Comparison of ENCODE assay signal across 23 cellular contexts in genomic region chr15:67696087-67696486, GRCh38.
DNase-seq lines count a peak whose midpoint lies in the region; ATAC-seq, FAIRE-seq and TF ChIP-seq lines count a peak whose summit lies in the region.
"Had no signal": no experiment of that assay in that cellular context is flagged by ENCODE, and none has a peak within 500 bp of the region (broad histone marks: within the 10 kb centered on the region; RNA-seq: fewer than 3 reads in every experiment).

No MANE protein-coding gene starts in this region.

- no peaks in the 10 kb centered on the region for H3K4me1 ChIP-seq in K562 (replicated peaks in 1 of 2; ENCODE audit: control insufficient read depth in 2 of 2, insufficient read depth in 2 of 2, low read length in 2 of 2)

- no peak overlapping the region for H3K9ac ChIP-seq in K562 (ENCODE audit: insufficient read depth in 1 of 2, low read depth in 2 of 2, low read length in 2 of 2)
- H3K9ac ChIP-seq: BLaER1 had no signal

- no peak for TF ChIP-seq POLR2A in K562 (conservative IDR thresholded peaks at IDR 0.05)

- no peak overlapping the region for H3K4me3 ChIP-seq in K562
- H3K4me3 ChIP-seq: BLaER1 had no signal

- intact Hi-C loops in K562 (cut with micrococcal nuclease) = no loop called here

- DNase-seq in GM19239 (ENCODE audit: insufficient read length, low spot score) = no peak
- no peak for DNase-seq in HEK293T (ENCODE audit: extremely low spot score)
- DNase-seq in K562 (ENCODE audit: extremely low read depth in 1 of 4, low spot score in 3 of 4) = no peak
- no peak for DNase-seq in GM19238 (ENCODE audit: insufficient read length, low spot score)
- DNase-seq: 8988T; ACHN; BE2C; C1 segment of cervical spinal cord; CD4-positive, alpha-beta memory T cell; CD4-positive, CD25-positive, alpha-beta regulatory T cell; CD8-positive, alpha-beta memory T cell; COR-L47; DMS 273 treated with DMSO at 0.1 percent for 48 hours; DMS153; DMS53; DMS79; DND-41; EL; GDM1 had no signal

- H3K27ac ChIP-seq in K562 (ENCODE audit: extremely low read depth, low read depth, low read length) = no peak overlapping the region
- H3K27ac ChIP-seq: BLaER1 had no signal

- no peaks in the 10 kb centered on the region for H4K20me1 ChIP-seq in K562 (replicated peaks; ENCODE audit: control insufficient read depth, insufficient read depth, low read length)
- H4K20me1 ChIP-seq: BLaER1 had no signal

- no peaks in the 10 kb centered on the region for H3K36me3 ChIP-seq in K562 (ENCODE audit: control insufficient read depth, insufficient read depth, low read length)
- H3K36me3 ChIP-seq: BE2C had no signal

- H3K9me1 ChIP-seq in K562 (ENCODE audit: control insufficient read depth, insufficient read depth, low read length) = no peaks in the 10 kb centered on the region

- no peak for ATAC-seq in K562
- ATAC-seq in esophagus mucosa = no peak

- BruUV-seq in K562 (replicated peaks; lab: Mats Ljungman, UMichigan) = no TSS peak

- in situ Hi-C loops in K562 (cut with MboI) = no loop called here

- CTCF ChIA-PET in HEK293T (lab: Yijun Ruan, JAX) = no interaction called here
- CTCF ChIA-PET in K562 (lab: Yijun Ruan, JAX; ENCODE audit: low intra/inter-chr PET ratio) = no interaction called here

- no peak overlapping the region for H3K4me2 ChIP-seq in K562 (ENCODE audit: insufficient read depth, low read length)
- H3K4me2 ChIP-seq: BLaER1 had no signal

- no peak overlapping the region for H2AFZ ChIP-seq in K562 (ENCODE audit: low read depth, low read length)

- FAIRE-seq in GM19239 (lab: Jason Lieb, UNC) = peak; percentile 18
- FAIRE-seq in K562 (lab: Jason Lieb, UNC) = no peak
- FAIRE-seq: A204.1, GM12891 had no signal

- H3K79me2 ChIP-seq in K562 (ENCODE audit: control insufficient read depth, insufficient read depth, low read length) = no peaks in the 10 kb centered on the region

- H3K9me3 ChIP-seq in K562 (replicated peaks; ENCODE audit: control insufficient read depth, insufficient read depth, low read depth, low read length) = no peaks in the 10 kb centered on the region
- H3K9me3 ChIP-seq: BE2C had no signal

- TF ChIP-seq CTCF in K562 (IDR thresholded peaks at IDR 0.05 in 2 of 3, conservative IDR thresholded peaks at IDR 0.05 in 1 of 3; ENCODE audit: insufficient read depth in 2 of 3, low read depth in 1 of 3, low read length in 3 of 3) = no peak

- TF ChIP-seq RAD21 in K562 (CRISPR knock-in tag; conservative IDR thresholded peaks at IDR 0.05 in 1 of 2, IDR thresholded peaks at IDR 0.05 in 1 of 2) = no peak

- POLR2A ChIA-PET in HEK293T (lab: Yijun Ruan, JAX) (no interaction called here), K562 (lab: Yijun Ruan, JAX) (interaction anchor here (0.6 kb wide), 1 partner anchor 60 kb away, joined by 5 read pairs; no protein-coding TSS in a partner anchor)

- no peaks in the 10 kb centered on the region for H3K27me3 ChIP-seq in K562 (ENCODE audit: control insufficient read depth in 2 of 2, insufficient read depth in 2 of 2, low read length in 2 of 2)
- H3K27me3 ChIP-seq: BE2C, BLaER1 had no signal

- 68% methylated on average over 1 of the region's 1 CpG for WGBS in K562 (ENCODE audit: insufficient coverage, low coverage, missing lambda C conversion rate)

- TF ChIP-seq EP300 in K562 (IDR thresholded peaks at IDR 0.05; ENCODE audit: low read length) = no peak

TF ChIP-seq in HEK293T, 16 proteins besides CTCF, POLR2A, EP300 and RAD21:
- TF ChIP-seq FOXA1 (IDR thresholded peaks at IDR 0.05) = no peak
- no peak for TF ChIP-seq NFRKB (IDR thresholded peaks at IDR 0.05)
- TF ChIP-seq LEF1 (IDR thresholded peaks at IDR 0.05; ENCODE audit: borderline replicate concordance) = no peak
- peak; percentile 75 for TF ChIP-seq ZNF384 (IDR thresholded peaks at IDR 0.05)
TF ChIP-seq in HEK293T: peak in this region for 1.

TF ChIP-seq in K562, 482 proteins besides CTCF, POLR2A, EP300 and RAD21:
- TF ChIP-seq ZNF133 (CRISPR knock-in tag; IDR thresholded peaks at IDR 0.05) = no peak
- peak; percentile 30; the same call in 1 of the 2 replicates for TF ChIP-seq ZNF384 (IDR thresholded peaks at IDR 0.05; ENCODE audit: low read depth, low read length)
- no peak for TF ChIP-seq NR3C1 (CRISPR knock-in tag; IDR thresholded peaks at IDR 0.05)
- TF ChIP-seq ZBTB40 (IDR thresholded peaks at IDR 0.05) = peak; percentile 92
- TF ChIP-seq ZBTB40 (CRISPR knock-in tag; IDR thresholded peaks at IDR 0.05) = peak; percentile 88
